31 cellular contexts compared by ENCODE assay signal in the genomic region with DNA sequence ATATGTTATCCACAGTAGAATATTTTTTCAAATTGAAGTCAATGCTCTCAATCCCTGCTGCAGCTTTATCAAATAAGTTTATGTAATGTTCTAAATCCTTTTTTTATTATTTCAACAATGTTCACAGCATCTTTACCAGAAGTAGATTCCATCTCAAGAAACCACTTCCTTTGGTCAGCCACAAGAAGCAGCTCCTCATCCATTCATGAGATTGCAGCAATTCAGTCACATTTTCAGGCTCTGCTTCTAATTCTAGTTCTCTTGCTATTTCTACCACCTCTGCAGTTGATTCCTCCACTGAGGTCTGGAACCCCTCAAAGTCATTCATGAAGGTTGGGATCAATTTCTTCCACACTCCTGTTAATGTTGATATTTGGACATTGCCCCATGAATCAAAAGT.
"Had no signal": no experiment of that assay in that cellular context is flagged by ENCODE, and none has a peak within 500 bp of the region (broad histone marks: within the 10 kb centered on the region; RNA-seq: fewer than 3 reads in every experiment).

No MANE protein-coding gene starts in this region.

- H3K4me1 ChIP-seq: lower lobe of right lung, pancreas, psoas muscle, right atrium auricular region, upper lobe of left lung, vagina had no signal

- H3K9me3 ChIP-seq: pancreas, psoas muscle, upper lobe of left lung, vagina had no signal

- H3K4me3 ChIP-seq: cardiac muscle cell, lower lobe of right lung, pancreas, psoas muscle, right atrium auricular region, smooth muscle cell, upper lobe of left lung, vagina had no signal

- H3K27me3 ChIP-seq: cardiac muscle cell, pancreas, right atrium auricular region, upper lobe of left lung, vagina had no signal

- H3K36me3 ChIP-seq: cardiac muscle cell, lower lobe of right lung, pancreas, right atrium auricular region, upper lobe of left lung, vagina had no signal

- H3K4me2 ChIP-seq: smooth muscle cell had no signal

- DNase-seq: activated CD4-positive, alpha-beta T cell treated with anti-CD3 and anti-CD28 coated beads for 4 hours; activated CD4-positive, alpha-beta T cell treated with anti-CD3 and anti-CD28 coated beads, Interleukin-2, amount 50 U/mL, for 4 hours; activated CD4-positive, CD25-positive, alpha-beta regulatory T cell; activated naive CD4-positive, alpha-beta T cell treated with Interleukin-2 at 50 U/mL for 16 hours; activated T-cell treated with anti-CD3 and anti-CD28 coated beads for 4 hours; activated T-cell treated with anti-CD3 and anti-CD28 coated beads, Interleukin-2, amount 50 U/mL, for 72 hours; aorta; cortex of kidney; effector memory CD8-positive, alpha-beta T cell; erythroblast; head of caudate nucleus; hypothalamus; immature natural killer cell; kidney; lower lobe of right lung; mesenchymal stem cell; naive thymus-derived CD8-positive, alpha-beta T cell; nucleus accumbens; pancreas; psoas muscle; stimulated activated CD4-positive, alpha-beta T cell treated with anti-CD3 and anti-CD28 coated beads, Interleukin-1b, Interleukin-23, amount 100 ng/mL, for 48 hours; stimulated activated CD4-positive, alpha-beta T cell treated with anti-CD3 and anti-CD28 coated beads, Interleukin-4, amount 100 ng/mL, for 4 hours; stimulated activated CD8-positive, alpha-beta memory T cell treated with anti-CD3 and anti-CD28 coated beads, Interleukin-4, amount 100 ng/mL, for 48 hours; stimulated activated naive CD8-positive, alpha-beta T cell treated with anti-CD3 and anti-CD28 coated beads, Interleukin-15, amount 100 ng/mL, for 72 hours; substantia nigra; upper lobe of left lung had no signal

- H3K27ac ChIP-seq: cardiac muscle cell, lower lobe of right lung, pancreas, psoas muscle, right atrium auricular region, upper lobe of left lung, vagina had no signal

- ATAC-seq: activated T-cell treated with anti-CD3 and anti-CD28 coated beads, Interleukin-2, amount 50 U/mL, for 72 hours; effector memory CD8-positive, alpha-beta T cell; lower lobe of right lung; naive thymus-derived CD8-positive, alpha-beta T cell; pancreas; psoas muscle; stimulated activated memory B cell treated with anti-CD40 and anti-IgM and Interleukin-4, amounts not matched to agents 10 μg/mL and 1 μg/mL and 100 μg/mL, for 72 hours; stimulated activated naive CD8-positive, alpha-beta T cell treated with anti-CD3 and anti-CD28 coated beads, Interleukin-15, amount 100 ng/mL, for 72 hours had no signal
